ENCODE assay signal across 11 cellular contexts in genomic region chr16:21312863-21313372, GRCh38. TPM values are rescaled to one million over a fixed set of nuclear protein-coding genes. Genes with fewer than 3 reads are reported as not detected.
"Had no signal": no experiment of that assay in that cellular context is flagged by ENCODE, and none has a peak within 500 bp of the region (broad histone marks: within the 10 kb centered on the region; RNA-seq: fewer than 3 reads in every experiment).

No MANE protein-coding gene starts in this region.

RNA-seq across cellular contexts. Expression of gene CRYM, which starts 34.8 kb away (rescaled TPM):
- total RNA-seq: activated CD4-positive, alpha-beta memory T cell treated with anti-CD3 and anti-CD28 coated beads for 36 hours; activated CD4-positive, alpha-beta memory T cell treated with anti-CD3 and anti-CD28 coated beads, Interleukin-2, amount 10 ng/mL, durations not matched to agents 7 days and 5 days; activated CD4-positive, alpha-beta T cell treated with anti-CD3 and anti-CD28 coated beads for 36 hours; activated CD4-positive, alpha-beta T cell treated with anti-CD3 and anti-CD28 coated beads, Interleukin-2, amount 10 ng/mL, durations not matched to agents 24 days and 14 days; activated CD4-positive, alpha-beta T cell treated with anti-CD3 and anti-CD28 coated beads, Interleukin-2, amount 10 ng/mL, durations not matched to agents 7 days and 5 days; activated CD8-positive, alpha-beta memory T cell treated with anti-CD3 and anti-CD28 coated beads for 36 hours; activated CD8-positive, alpha-beta memory T cell treated with anti-CD3 and anti-CD28 coated beads, Interleukin-2, amount 10 ng/mL, durations not matched to agents 7 days and 5 days; activated CD8-positive, alpha-beta T cell treated with anti-CD3 and anti-CD28 coated beads for 36 hours; activated CD8-positive, alpha-beta T cell treated with anti-CD3 and anti-CD28 coated beads, Interleukin-2, amount 10 ng/mL, durations not matched to agents 7 days and 5 days; T-helper 1 cell treated with Interleukin-12 subunit alpha and Interleukin-12 subunit beta and Interleukin-4 antibody, amounts not matched to agents 30 ng/mL and 1 ng/mL, for 36 hours; T-helper 2 cell treated with Interferon-gamma antibody and Interleukin-4, amounts not matched to agents 100 ng/mL and 5 ng/mL, for 36 hours had no signal
